Comparison of ENCODE assay signal across 13 cellular contexts in genomic region chr1:113396585-113396984, GRCh38. TPM values are rescaled to one million over a fixed set of nuclear protein-coding genes. Genes with fewer than 3 reads are reported as not detected.
DNase-seq lines count a peak whose midpoint lies in the region; ATAC-seq and TF ChIP-seq lines count a peak whose summit lies in the region.
"Had no signal": no experiment of that assay in that cellular context is flagged by ENCODE, and none has a peak within 500 bp of the region (broad histone marks: within the 10 kb centered on the region; RNA-seq: fewer than 3 reads in every experiment).

No MANE protein-coding gene starts in this region.

- H2BK15ac ChIP-seq in neuronal stem cell (ENCODE audit: low read length), result no peak overlapping the region

- peak; percentile 89 for ATAC-seq in RWPE2 (ENCODE audit: low read depth)

- H3K4me3 Mint-ChIP-seq in Caco-2 (ENCODE audit: unreplicated experiment), result no peak overlapping the region
- H3K4me3 Mint-ChIP-seq: activated T-cell treated with anti-CD3 and anti-CD28 coated beads, Interleukin-2, amount 50 U/mL, for 24 hours had no signal

- H3K9me3 ChIP-seq in HEK293 (ENCODE audit: control insufficient read depth, insufficient read depth, low read depth, low read length) (no peaks in the 10 kb centered on the region), RWPE2 (ENCODE audit: severe bottlenecking) (no peaks in the 10 kb centered on the region), fibroblast of lung (ENCODE audit: control insufficient read depth, insufficient read depth, low read depth, low read length) (no peaks in the 10 kb centered on the region), smooth muscle cell (replicated peaks; ENCODE audit: low read depth) (no peaks in the 10 kb centered on the region), neuronal stem cell (replicated peaks in 1 of 2; ENCODE audit: control insufficient read depth in 2 of 2, insufficient read depth in 1 of 2, low read depth in 1 of 2, low read length in 2 of 2) (no peaks in the 10 kb centered on the region), HAP-1 (no peaks in the 10 kb centered on the region), Caco-2 (no peaks in the 10 kb centered on the region)

- DNase-seq in RWPE2 (ENCODE audit: low spot score), result no peak
- peak; percentile 68 to 89 for DNase-seq in fibroblast of lung (ENCODE audit: low read depth in 2 of 2)
- DNase-seq in smooth muscle cell (lab: John Stamatoyannopoulos, UW; ENCODE audit: unreplicated experiment), result no peak
- no peak for DNase-seq in neuronal stem cell (ENCODE audit: low spot score)
- DNase-seq in HAP-1 (ENCODE audit: low spot score in 2 of 2), result no peak
- no peak for DNase-seq in Caco-2
- DNase-seq: activated T-cell treated with anti-CD3 and anti-CD28 coated beads, Interleukin-2, amount 50 U/mL, for 24 hours; GF-D8; hypothalamus; NCI-H1436 treated with DMSO at 0.1 percent for 48 hours; stimulated activated CD4-positive, alpha-beta T cell treated with anti-CD3 and anti-CD28 coated beads, Interleukin-12 subunit alpha, Interleukin-12 subunit beta, amount 100 ng/mL, for 4 hours; WERI-Rb-1 had no signal

- H2AFZ ChIP-seq in fibroblast of lung (ENCODE audit: low read length) (no peak overlapping the region), smooth muscle cell (ENCODE audit: low read depth) (no peak overlapping the region), neuronal stem cell (ENCODE audit: low read length) (no peak overlapping the region)

- H3K4me1 ChIP-seq in HEK293 (ENCODE audit: control insufficient read depth, insufficient read depth, low read length) (peaks cover 45% of the 10 kb centered on the region), RWPE2 (ENCODE audit: insufficient read depth, poor library complexity, severe bottlenecking) (peaks cover 34% of the 10 kb centered on the region), fibroblast of lung (ENCODE audit: control insufficient read depth, extremely low read depth, insufficient read depth, low read length) (peaks cover 2% of the 10 kb centered on the region), smooth muscle cell (ENCODE audit: low read depth) (peaks cover 28% of the 10 kb centered on the region), neuronal stem cell (ENCODE audit: control insufficient read depth in 2 of 2, insufficient read depth in 1 of 2, low read depth in 1 of 2, low read length in 2 of 2) (peaks cover 5 to 6% of the 10 kb centered on the region in 2 donors), HAP-1 (peaks cover 10% of the 10 kb centered on the region; the same call in 1 of the 2 replicates), Caco-2 (peaks cover 8% of the 10 kb centered on the region)

- no TSS peak for BruUV-seq in Caco-2 (replicated peaks; lab: Mats Ljungman, UMichigan)

- H2AK5ac ChIP-seq in neuronal stem cell (ENCODE audit: low read depth, low read length), result no peak overlapping the region

- CTCF ChIA-PET in HEK293 (lab: Yijun Ruan, JAX), result no interaction called here
- CTCF ChIA-PET in Caco-2 (lab: Charles Lee), result interaction anchor here (0.6 kb wide), 1 partner anchor 253 kb away, joined by 3 read pairs; no protein-coding TSS in a partner anchor

- no peak overlapping the region for H3K4ac ChIP-seq in neuronal stem cell (ENCODE audit: low read length)

- peaks cover 15% of the 10 kb centered on the region for H3K79me2 ChIP-seq in fibroblast of lung (ENCODE audit: control insufficient read depth, insufficient read depth, low read length)
- H3K79me2 ChIP-seq in smooth muscle cell (ENCODE audit: low read depth), result peaks cover 97% of the 10 kb centered on the region

- no peak overlapping the region for H3K23ac ChIP-seq in neuronal stem cell (ENCODE audit: low read depth, low read length, poor library complexity)

- POLR2A ChIA-PET in HEK293 (lab: Yijun Ruan, JAX) (interaction anchor here (1.2 kb wide), 1 partner anchor 9 kb away, joined by 5 read pairs; no protein-coding TSS in a partner anchor), Caco-2 (lab: Charles Lee) (no interaction called here)

- no peak overlapping the region for H3K14ac ChIP-seq in neuronal stem cell (ENCODE audit: low read length)

- H2BK12ac ChIP-seq in neuronal stem cell (ENCODE audit: low read length), result no peak overlapping the region

- H3F3A ChIP-seq in smooth muscle cell (ENCODE audit: low read depth), result peaks cover 3% of the 10 kb centered on the region

- no peaks in the 10 kb centered on the region for H4K20me1 ChIP-seq in fibroblast of lung (ENCODE audit: control insufficient read depth, extremely low read depth, insufficient read depth, low read length)
- peaks cover 77% of the 10 kb centered on the region for H4K20me1 ChIP-seq in smooth muscle cell (ENCODE audit: low read depth)

- peaks cover under 1% of the 10 kb centered on the region for H3K79me1 ChIP-seq in neuronal stem cell (ENCODE audit: low read depth, low read length)

- H3K18ac ChIP-seq in neuronal stem cell (ENCODE audit: low read length), result no peak overlapping the region

- H3K27me3 Mint-ChIP-seq in Caco-2 (ENCODE audit: insufficient read depth, unreplicated experiment), result no peaks in the 10 kb centered on the region

- H3K4me1 Mint-ChIP-seq in Caco-2 (ENCODE audit: low read depth, unreplicated experiment), result no peaks in the 10 kb centered on the region

- no peak overlapping the region for H3K27ac ChIP-seq in HEK293 (ENCODE audit: extremely low read depth, low read depth, low read length)
- H3K27ac ChIP-seq in RWPE2 (ENCODE audit: poor library complexity, severe bottlenecking), result peak overlapping the region; percentile 23
- no peak overlapping the region for H3K27ac ChIP-seq in fibroblast of lung (ENCODE audit: insufficient read depth, low read length)
- peak overlapping the region; percentile 45 for H3K27ac ChIP-seq in smooth muscle cell (ENCODE audit: low read depth)
- H3K27ac ChIP-seq in neuronal stem cell (replicated peaks; ENCODE audit: low read length), result no peak overlapping the region
- H3K27ac ChIP-seq: WERI-Rb-1 had no signal

- no peak overlapping the region for H3K4me3 ChIP-seq in HEK293 (ENCODE audit: low read depth, low read length)
- H3K4me3 ChIP-seq in RWPE2 (ENCODE audit: severe bottlenecking), result no peak overlapping the region
- H3K4me3 ChIP-seq in fibroblast of lung (replicated peaks in 1 of 4; ENCODE audit: control extremely low read depth in 1 of 4, insufficient read depth in 1 of 4, low read depth in 3 of 4, low read length in 4 of 4), result no peak overlapping the region
- H3K4me3 ChIP-seq in smooth muscle cell, result no peak overlapping the region
- no peak overlapping the region for H3K4me3 ChIP-seq in neuronal stem cell (ENCODE audit: low read length in 2 of 2)
- no peak overlapping the region for H3K4me3 ChIP-seq in HAP-1
- no peak overlapping the region for H3K4me3 ChIP-seq in Caco-2 (ENCODE audit: low read depth, low read length)

- H3K9me3 Mint-ChIP-seq in Caco-2 (ENCODE audit: unreplicated experiment), result no peaks in the 10 kb centered on the region
- H3K9me3 Mint-ChIP-seq: activated T-cell treated with anti-CD3 and anti-CD28 coated beads, Interleukin-2, amount 50 U/mL, for 24 hours had no signal

- TF ChIP-seq CTCF in HEK293 (tag by site-specific recombination; IDR thresholded peaks at IDR 0.05) (no peak), RWPE2 (IDR thresholded peaks at IDR 0.05; ENCODE audit: poor library complexity, severe bottlenecking) (no peak), fibroblast of lung (conservative IDR thresholded peaks at IDR 0.05 in 1 of 2, IDR thresholded peaks at IDR 0.05 in 1 of 2; ENCODE audit: low read depth in 1 of 2, low read length in 2 of 2) (no peak), smooth muscle cell (IDR thresholded peaks at IDR 0.05; ENCODE audit: borderline replicate concordance, insufficient read depth, poor library complexity, severe bottlenecking) (no peak), Caco-2 (IDR thresholded peaks at IDR 0.05; ENCODE audit: insufficient read depth in 1 of 2, low read depth in 1 of 2, low read length in 1 of 2, severe bottlenecking in 1 of 2, unreplicated experiment in 1 of 2) (no peak)

- peaks cover 6% of the 10 kb centered on the region for H3K36me3 Mint-ChIP-seq in Caco-2 (ENCODE audit: insufficient read depth, unreplicated experiment)

- 54% methylated on average over 3 of the region's 3 CpGs for WGBS in smooth muscle cell (ENCODE audit: low lambda C conversion rate)
- WGBS in neuronal stem cell (ENCODE audit: extremely low coverage in 2 of 2, insufficient read length in 2 of 2, insufficient replicate concordance in 1 of 2), 2 donors, result no CpG with 5 or more reads among the region's 3 CpGs

- no peak overlapping the region for H2BK120ac ChIP-seq in neuronal stem cell (ENCODE audit: low read depth, low read length)

- H3K4me2 ChIP-seq in fibroblast of lung (ENCODE audit: extremely low read depth, insufficient read depth, low read length), result no peak overlapping the region
- H3K4me2 ChIP-seq in smooth muscle cell, result peak overlapping the region; percentile 34
- no peak overlapping the region for H3K4me2 ChIP-seq in neuronal stem cell (ENCODE audit: insufficient read depth, low read length, poor library complexity, severe bottlenecking)

- no peak overlapping the region for H4K91ac ChIP-seq in neuronal stem cell (ENCODE audit: low read depth, low read length, poor library complexity)

- H3K9ac ChIP-seq in fibroblast of lung (ENCODE audit: insufficient read depth, low read length) (no peak overlapping the region), smooth muscle cell (ENCODE audit: low read depth) (no peak overlapping the region), neuronal stem cell (ENCODE audit: low read depth, low read length, poor library complexity) (no peak overlapping the region)

- in situ Hi-C loops in HAP-1 (cut with MboI; ENCODE audit: low sequenced_read_pairs), result no loop called here

- no peak overlapping the region for H2BK5ac ChIP-seq in neuronal stem cell (ENCODE audit: low read length)

- H4K8ac ChIP-seq in neuronal stem cell (ENCODE audit: low read depth, low read length), result no peak overlapping the region

- no peak overlapping the region for H3K27ac Mint-ChIP-seq in Caco-2 (ENCODE audit: unreplicated experiment)
- H3K27ac Mint-ChIP-seq: activated T-cell treated with anti-CD3 and anti-CD28 coated beads, Interleukin-2, amount 50 U/mL, for 24 hours had no signal

- intact Hi-C loops in Caco-2 (cut with micrococcal nuclease; ENCODE audit: unreplicated experiment), result no loop called here

- H3K27me3 ChIP-seq in RWPE2 (ENCODE audit: insufficient read depth, poor library complexity, severe bottlenecking), result no peaks in the 10 kb centered on the region
- H3K27me3 ChIP-seq in fibroblast of lung (ENCODE audit: control insufficient read depth, insufficient read depth, low read length), result no peaks in the 10 kb centered on the region
- no peaks in the 10 kb centered on the region for H3K27me3 ChIP-seq in smooth muscle cell (ENCODE audit: low read depth)
- no peaks in the 10 kb centered on the region for H3K27me3 ChIP-seq in neuronal stem cell (ENCODE audit: control insufficient read depth in 3 of 3, insufficient read depth in 3 of 3, low read depth in 1 of 3, low read length in 3 of 3)
- H3K27me3 ChIP-seq in HAP-1 (ENCODE audit: low read depth), result no peaks in the 10 kb centered on the region
- H3K27me3 ChIP-seq in Caco-2 (replicated peaks; ENCODE audit: control insufficient read depth, insufficient read depth, low read length), result no peaks in the 10 kb centered on the region

- H3K36me3 ChIP-seq in HEK293 (ENCODE audit: control insufficient read depth in 2 of 2, insufficient read depth in 1 of 2, low read length in 2 of 2), result no peaks in the 10 kb centered on the region
- no peaks in the 10 kb centered on the region for H3K36me3 ChIP-seq in RWPE2 (ENCODE audit: low read depth)
- no peaks in the 10 kb centered on the region for H3K36me3 ChIP-seq in fibroblast of lung (ENCODE audit: control insufficient read depth, insufficient read depth, low read length)
- no peaks in the 10 kb centered on the region for H3K36me3 ChIP-seq in smooth muscle cell (ENCODE audit: low read depth)
- H3K36me3 ChIP-seq in neuronal stem cell (replicated peaks in 1 of 2; ENCODE audit: control insufficient read depth in 2 of 2, insufficient read depth in 2 of 2, low read length in 2 of 2), result no peaks in the 10 kb centered on the region
- H3K36me3 ChIP-seq in HAP-1 (replicated peaks), result no peaks in the 10 kb centered on the region
- H3K36me3 ChIP-seq in Caco-2 (ENCODE audit: control insufficient read depth, insufficient read depth, low read length), result no peaks in the 10 kb centered on the region
- H3K36me3 ChIP-seq: WERI-Rb-1 had no signal

RNA-seq across cellular contexts. Expression of gene MAGI3, which starts 6.3 kb away (rescaled TPM):
- total RNA-seq in fibroblast of lung (7.4 and 9.2 TPM in 2 replicates), smooth muscle cell (19.0 and 19.1 TPM in 2 replicates), Caco-2 (2022) (27.6 and 28.7 TPM in 2 replicates)
- polyA plus RNA-seq in fibroblast of lung (5.1 and 5.8 TPM in 2 replicates), smooth muscle cell (6.3 and 10.9 TPM in 2 replicates)
- 4.0 TPM in 2 replicates for polyA plus RNA-seq in fibroblast of lung (2012)
- polyA minus RNA-seq in fibroblast of lung (ENCODE audit: low replicate concordance), result 2.0 and 6.3 TPM in 2 replicates
- 9.2 TPM for polyA plus RNA-seq in neuronal stem cell (2013, experiment 1 of 2)
- polyA plus RNA-seq in neuronal stem cell (2013, experiment 2 of 2), result 8.8 TPM

Comparison
In these comparisons a context has a peak if more than half of its experiments do, and no peak if none do; other contexts are left out.
1. H3K27ac ChIP-seq: peak in RWPE2 (single experiment) and smooth muscle cell (single experiment); none in HEK293 (single experiment), fibroblast of lung (single experiment) and neuronal stem cell (single experiment).
2. DNase-seq: peak in fibroblast of lung (2 of 2); none in RWPE2 (single experiment), smooth muscle cell (single experiment), neuronal stem cell (single experiment), HAP-1 (0 of 2) and Caco-2 (0 of 2).